Comparison of ENCODE assay signal across 17 cellular contexts in the genomic region with DNA sequence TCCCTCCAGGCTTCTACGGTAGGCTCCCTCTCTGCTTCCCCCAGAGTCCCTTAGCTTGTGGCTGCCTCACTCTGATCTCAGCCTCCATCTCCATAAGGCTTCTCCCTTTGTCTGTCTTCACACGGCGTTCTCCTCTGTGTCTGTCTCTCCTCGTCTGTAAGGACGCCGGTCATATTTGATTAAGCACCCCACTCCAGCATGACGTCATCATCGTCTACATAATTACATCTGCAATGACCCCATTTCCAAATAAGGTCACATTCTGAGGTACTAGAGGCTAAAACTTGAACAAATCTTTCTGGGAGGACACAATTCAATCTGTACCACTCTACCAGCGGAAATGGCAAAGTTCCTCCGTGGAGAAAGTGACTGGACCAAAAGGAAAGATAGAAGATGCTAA. TPM values are rescaled to one million over a fixed set of nuclear protein-coding genes. Genes with fewer than 3 reads are reported as not detected.
DNase-seq lines count a peak whose midpoint lies in the region; ATAC-seq, FAIRE-seq and TF ChIP-seq lines count a peak whose summit lies in the region.
"Had no signal": no experiment of that assay in that cellular context is flagged by ENCODE, and none has a peak within 500 bp of the region (broad histone marks: within the 10 kb centered on the region; RNA-seq: fewer than 3 reads in every experiment).

No MANE protein-coding gene starts in this region.

- no peak overlapping the region for H3K27ac ChIP-seq in mesenchymal stem cell (ENCODE audit: low read length, poor library complexity, severe bottlenecking)
- peak overlapping the region; percentile 28 to 78 (median 51) for H3K27ac ChIP-seq in transverse colon

- H3K4me3 Mint-ChIP-seq in activated naive CD8-positive, alpha-beta T cell, result peak overlapping the region; percentile 18
- H3K4me3 Mint-ChIP-seq in activated naive CD8-positive, alpha-beta T cell treated with anti-CD3 and anti-CD28 coated beads, Interleukin-2, amount 50 U/mL, for 24 hours, result no peak overlapping the region
- peak overlapping the region; percentile 12 for H3K4me3 Mint-ChIP-seq in T-helper 17 cell
- H3K4me3 Mint-ChIP-seq: dendritic cell treated with granulocyte-macrophage colony-stimulating factor and Interleukin-4, amounts not matched to agents 40 ng/mL and 50 ng/mL, for 4 days had no signal

- intact Hi-C loops in transverse colon (cut with DNase I; ENCODE audit: low total_unique reads), result loop anchor here (5.0 kb wide), 1 partner anchor 50 kb away; no protein-coding TSS in a partner anchor

- peak overlapping the region; percentile 52 for H2BK15ac ChIP-seq in mesenchymal stem cell (ENCODE audit: low read depth, poor library complexity, severe bottlenecking)

- no peaks in the 10 kb centered on the region for H3K27me3 Mint-ChIP-seq in activated naive CD8-positive, alpha-beta T cell
- peaks cover 5% of the 10 kb centered on the region for H3K27me3 Mint-ChIP-seq in activated naive CD8-positive, alpha-beta T cell treated with anti-CD3 and anti-CD28 coated beads, Interleukin-2, amount 50 U/mL, for 24 hours
- H3K27me3 Mint-ChIP-seq in T-helper 17 cell, result peaks cover 6% of the 10 kb centered on the region

- no peak for FAIRE-seq in frontal cortex (lab: Jason Lieb, UNC)
- FAIRE-seq: GM12891 had no signal

- no peak for TF ChIP-seq EP300 in transverse colon (IDR thresholded peaks at IDR 0.05; ENCODE audit: low read depth)

- in situ Hi-C loops in transverse colon (cut with MboI; ENCODE audit: low pct_ligation_motif_present in 1 of 4, low pct_unique_long_range_greater_than_20kb in 1 of 4, low sequenced_read_pairs in 3 of 4), result loop anchor here in 2 of 4 donors (25.0 kb wide), 1 partner anchor 260 kb away; no protein-coding TSS in a partner anchor

- DNase-seq in activated naive CD8-positive, alpha-beta T cell treated with anti-CD3 and anti-CD28 coated beads, Interleukin-2, amount 50 U/mL, for 24 hours, result no peak
- no peak for DNase-seq in T-helper 17 cell
- no peak for DNase-seq in mesenchymal stem cell
- DNase-seq in transverse colon, result no peak
- no peak for DNase-seq in frontal cortex (ENCODE audit: low spot score in 2 of 2)
- DNase-seq: NCI-H1417 treated with DMSO at 0.1 percent for 48 hours; stimulated activated naive CD8-positive, alpha-beta T cell treated with anti-CD3 and anti-CD28 coated beads, Interleukin-15, Interleukin-2, amounts not matched to agents 100 U/mL and 50 U/mL, for 24 hours had no signal

- TF ChIP-seq CTCF in transverse colon (IDR thresholded peaks at IDR 0.05), result no peak

- no peak overlapping the region for H2BK5ac ChIP-seq in mesenchymal stem cell (ENCODE audit: low read depth, low read length, poor library complexity, severe bottlenecking)

- H3K9me3 Mint-ChIP-seq in activated naive CD8-positive, alpha-beta T cell (ENCODE audit: low read depth), result peaks cover 4% of the 10 kb centered on the region
- no peaks in the 10 kb centered on the region for H3K9me3 Mint-ChIP-seq in activated naive CD8-positive, alpha-beta T cell treated with anti-CD3 and anti-CD28 coated beads, Interleukin-2, amount 50 U/mL, for 24 hours
- H3K9me3 Mint-ChIP-seq: activated CD4-positive, alpha-beta memory T cell treated with anti-CD3 and anti-CD28 coated beads, Interleukin-2, amount 10 ng/mL, durations not matched to agents 7 days and 5 days; activated T-helper 2 cell treated with anti-CD3 and anti-CD28 coated beads, Interferon-gamma antibody, Interleukin-2, Interleukin-4, amounts not matched to agents 10 μg/mL and 5 μg/mL and 100 μg/mL, durations not matched to agents 14 hours and 24 hours and 36 hours; dendritic cell treated with granulocyte-macrophage colony-stimulating factor and Interleukin-4, amounts not matched to agents 40 ng/mL and 50 ng/mL, for 4 days had no signal

- H3K4ac ChIP-seq in mesenchymal stem cell (ENCODE audit: low read depth in 1 of 2, low read length in 2 of 2), result peak overlapping the region; percentile 93

- peak overlapping the region; percentile 83 for H4K91ac ChIP-seq in mesenchymal stem cell (ENCODE audit: low read length)

- H3K18ac ChIP-seq in mesenchymal stem cell (ENCODE audit: low read depth in 1 of 2, low read length in 2 of 2), result peak overlapping the region; percentile 84 to 87

- 92% methylated on average over 9 of the region's 10 CpGs for WGBS in mesenchymal stem cell
- WGBS in transverse colon (ENCODE audit: low coverage in 1 of 2), 2 donors, result 59 to 77% methylated on average over 6 to 10 of the region's 10 CpGs

- peaks cover 48% of the 10 kb centered on the region for H3K4me1 Mint-ChIP-seq in activated naive CD8-positive, alpha-beta T cell (ENCODE audit: low read depth)
- H3K4me1 Mint-ChIP-seq in activated naive CD8-positive, alpha-beta T cell treated with anti-CD3 and anti-CD28 coated beads, Interleukin-2, amount 50 U/mL, for 24 hours, result peaks cover 37% of the 10 kb centered on the region
- H3K4me1 Mint-ChIP-seq in T-helper 17 cell, result peaks cover 19% of the 10 kb centered on the region

- ATAC-seq in activated naive CD8-positive, alpha-beta T cell treated with anti-CD3 and anti-CD28 coated beads, Interleukin-2, amount 50 U/mL, for 24 hours, result no peak
- ATAC-seq in T-helper 17 cell (no peak), HG03045 (IDR thresholded peaks at IDR 0.05; ENCODE audit: unreplicated experiment) (no peak), GM19023 (IDR thresholded peaks at IDR 0.05; ENCODE audit: unreplicated experiment) (no peak)

- no peak overlapping the region for H3K14ac ChIP-seq in mesenchymal stem cell (ENCODE audit: low read length in 2 of 2)

- peaks cover 8% of the 10 kb centered on the region for H3K36me3 Mint-ChIP-seq in activated naive CD8-positive, alpha-beta T cell
- H3K36me3 Mint-ChIP-seq in activated naive CD8-positive, alpha-beta T cell treated with anti-CD3 and anti-CD28 coated beads, Interleukin-2, amount 50 U/mL, for 24 hours (ENCODE audit: low read depth), result peaks cover 33% of the 10 kb centered on the region
- peaks cover 2% of the 10 kb centered on the region for H3K36me3 Mint-ChIP-seq in T-helper 17 cell (ENCODE audit: low read depth)

- peaks cover 6% of the 10 kb centered on the region for H3K4me1 ChIP-seq in mesenchymal stem cell (ENCODE audit: control insufficient read depth, insufficient read depth, low read depth, low read length)
- H3K4me1 ChIP-seq in transverse colon, result peaks cover 4 to 11% (median 8%) of the 10 kb centered on the region in 4 donors
- H3K4me1 ChIP-seq: Caco-2, HAP-1 had no signal

- H3K36me3 ChIP-seq in mesenchymal stem cell (ENCODE audit: control insufficient read depth in 1 of 2, insufficient read depth in 2 of 2, low read depth in 1 of 2, low read length in 2 of 2) (no peaks in the 10 kb centered on the region), transverse colon (no peaks in the 10 kb centered on the region)
- H3K36me3 ChIP-seq: HAP-1 had no signal

- no peak for TF ChIP-seq POLR2A in transverse colon (IDR thresholded peaks at IDR 0.05)

- no peak overlapping the region for H2AFZ ChIP-seq in mesenchymal stem cell (ENCODE audit: low read depth, low read length)

- H3K4me3 ChIP-seq in mesenchymal stem cell (ENCODE audit: insufficient read depth in 1 of 2, low read depth in 1 of 2, low read length in 2 of 2) (no peak overlapping the region), transverse colon (no peak overlapping the region)
- H3K4me3 ChIP-seq: HAP-1, mucosa of descending colon had no signal

- H4K8ac ChIP-seq in mesenchymal stem cell (ENCODE audit: low read length), result peak overlapping the region; percentile 92

- peak overlapping the region; percentile 77 for H3K9ac ChIP-seq in mesenchymal stem cell (ENCODE audit: low read length)

- H3K27me3 ChIP-seq in mesenchymal stem cell (ENCODE audit: control insufficient read depth in 1 of 2, insufficient read depth in 1 of 2, low read length in 2 of 2) (no peaks in the 10 kb centered on the region), transverse colon (peaks cover 10% of the 10 kb centered on the region)

- H3K27ac Mint-ChIP-seq in activated naive CD8-positive, alpha-beta T cell, result no peak overlapping the region
- no peak overlapping the region for H3K27ac Mint-ChIP-seq in activated naive CD8-positive, alpha-beta T cell treated with anti-CD3 and anti-CD28 coated beads, Interleukin-2, amount 50 U/mL, for 24 hours
- H3K27ac Mint-ChIP-seq in T-helper 17 cell, result no peak overlapping the region
- H3K27ac Mint-ChIP-seq: activated CD4-positive, alpha-beta memory T cell treated with anti-CD3 and anti-CD28 coated beads, Interleukin-2, amount 10 ng/mL, durations not matched to agents 7 days and 5 days; activated T-helper 2 cell treated with anti-CD3 and anti-CD28 coated beads, Interferon-gamma antibody, Interleukin-2, Interleukin-4, amounts not matched to agents 10 μg/mL and 5 μg/mL and 100 μg/mL, durations not matched to agents 14 hours and 24 hours and 36 hours; dendritic cell treated with granulocyte-macrophage colony-stimulating factor and Interleukin-4, amounts not matched to agents 40 ng/mL and 50 ng/mL, for 4 days had no signal

- H2BK120ac ChIP-seq in mesenchymal stem cell (ENCODE audit: low read depth, low read length), result peak overlapping the region; percentile 94

- peak overlapping the region in 1 of 2 experiments; percentile 94 for H2BK12ac ChIP-seq in mesenchymal stem cell (ENCODE audit: low read length in 2 of 2)

- peak overlapping the region; percentile 45 for H2AK5ac ChIP-seq in mesenchymal stem cell (ENCODE audit: low read length, severe bottlenecking)

- no peaks in the 10 kb centered on the region for H3K9me3 ChIP-seq in T-helper 17 cell (ENCODE audit: control insufficient read depth, low read length, poor library complexity, severe bottlenecking)
- no peaks in the 10 kb centered on the region for H3K9me3 ChIP-seq in mesenchymal stem cell (ENCODE audit: control insufficient read depth, low read length)
- no peaks in the 10 kb centered on the region for H3K9me3 ChIP-seq in transverse colon
- H3K9me3 ChIP-seq: Caco-2, HAP-1, mucosa of descending colon had no signal

- no peaks in the 10 kb centered on the region for H3K79me1 ChIP-seq in mesenchymal stem cell (replicated peaks; ENCODE audit: low read length, poor library complexity, severe bottlenecking)

- no peak overlapping the region for H3K23ac ChIP-seq in mesenchymal stem cell (ENCODE audit: low read length in 2 of 2)

- no peak overlapping the region for H3K4me2 ChIP-seq in mesenchymal stem cell (ENCODE audit: low read length, poor library complexity, severe bottlenecking)

RNA-seq across cellular contexts. Expression of a gene that starts 8.3 kb away (rescaled TPM):
- total RNA-seq in T-helper 17 cell (1 to 10 TPM; 1.9 to 2.6 TPM), transverse colon (100 to 1,000 TPM in 1 of 4 donors, 10 to 100 TPM in 3; 68.1 to 261 (median 75.6) TPM), frontal cortex (12.2 TPM)
- 173 TPM for polyA plus RNA-seq in mesenchymal stem cell (2013, experiment 1 of 2)
- 153 TPM for polyA plus RNA-seq in mesenchymal stem cell (2013, experiment 2 of 2)
